19 cellular contexts compared by ENCODE assay signal in the genomic region with DNA sequence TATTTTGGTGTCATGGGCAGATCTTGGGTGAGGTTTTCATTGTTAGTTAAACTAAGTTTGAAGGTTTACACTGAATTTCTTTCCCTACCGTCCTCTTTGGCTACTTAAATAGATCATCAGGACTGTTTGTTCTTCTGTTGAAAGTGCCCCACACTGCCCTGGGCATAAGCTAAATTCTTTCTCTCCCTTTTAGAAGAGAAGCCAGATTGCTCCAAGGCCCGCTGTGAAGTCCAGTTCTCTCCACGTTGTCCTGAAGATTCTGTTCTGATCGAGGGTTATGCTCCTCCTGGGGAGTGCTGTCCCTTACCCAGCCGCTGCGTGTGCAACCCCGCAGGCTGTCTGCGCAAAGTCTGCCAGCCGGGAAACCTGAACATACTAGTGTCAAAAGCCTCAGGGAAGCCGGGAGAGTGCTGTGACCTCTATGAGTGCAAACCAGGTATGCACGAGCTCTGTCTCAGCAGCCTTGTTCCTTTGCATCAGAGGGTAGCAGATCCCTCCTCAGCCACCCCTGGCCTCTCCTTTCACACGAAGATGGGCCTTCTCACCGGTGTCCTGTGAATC.
A peak's percentile ranks its signal among the peaks of the same experiment; 100 is the strongest.
DNase-seq lines count a peak whose midpoint lies in the region; ATAC-seq and TF ChIP-seq lines count a peak whose summit lies in the region.
"Had no signal": no experiment of that assay in that cellular context is flagged by ENCODE, and none has a peak within 500 bp of the region (broad histone marks: within the 10 kb centered on the region; RNA-seq: fewer than 3 reads in every experiment).

No MANE protein-coding gene starts in this region.

- peak overlapping the region in 9 of 11 experiments; percentile 66 to 81 (median 76); a peak in 18 of 22 replicates for H3K9ac ChIP-seq in BLaER1 treated with 17β-estradiol and CSF1 and Interleukin-3, amounts not matched to agents 10 nM and 100 nM
- no peak overlapping the region for H3K9ac ChIP-seq in muscle layer of colon (ENCODE audit: low read length)

- DNase-seq in activated B cell treated with CpG ODN at 0.5 μM for 24 hours (no peak), NAMALWA (ENCODE audit: low spot score) (no peak), HCEC 1CT (no peak), HUDEP-2 (lab: John Stamatoyannopoulos, UW; ENCODE audit: unreplicated experiment in 76 of 76) (no peak)
- no peak for DNase-seq in stimulated activated naive B cell treated with anti-CD40 and anti-IgM and Interleukin-4, amounts not matched to agents 10 μg/mL and 1 μg/mL and 100 μg/mL, for 72 hours
- no peak for DNase-seq in stimulated activated CD4-positive, alpha-beta T cell treated with anti-CD3 and anti-CD28 coated beads, Interleukin-4, amount 100 ng/mL, for 1 hour
- DNase-seq: activated CD4-positive, CD25-positive, alpha-beta regulatory T cell; activated T-cell treated with anti-CD3 and anti-CD28 coated beads, Interleukin-2, amount 50 U/mL, for 72 hours; glutamatergic neuron; naive thymus-derived CD4-positive, alpha-beta T cell; NCI-H69; posterior cingulate gyrus had no signal

- peaks cover 9% of the 10 kb centered on the region for H3K4me1 Mint-ChIP-seq in activated B cell treated with CpG ODN at 0.5 μM for 24 hours
- H3K4me1 Mint-ChIP-seq in stimulated activated naive B cell treated with anti-CD40 and anti-IgM and Interleukin-4, amounts not matched to agents 10 μg/mL and 1 μg/mL and 100 μg/mL, for 72 hours: peaks cover 16 to 24% of the 10 kb centered on the region in 2 donors

- peak overlapping the region; percentile 60 to 87 (median 79) for H3K4me2 ChIP-seq in BLaER1 treated with 17β-estradiol and CSF1 and Interleukin-3, amounts not matched to agents 10 nM and 100 nM
- H3K4me2 ChIP-seq: smooth muscle cell had no signal

- intact Hi-C loops in activated B cell treated with CpG ODN at 0.5 μM for 24 hours (cut with micrococcal nuclease): no loop called here

- H3K27me3 ChIP-seq in BLaER1 treated with 17β-estradiol and CSF1 and Interleukin-3, amounts not matched to agents 10 nM and 100 nM: no peaks in the 10 kb centered on the region
- H3K27me3 ChIP-seq in muscle layer of colon (ENCODE audit: control insufficient read depth in 1 of 2, insufficient read depth in 2 of 2, low read length in 2 of 2): no peaks in the 10 kb centered on the region

- H3K9me3 Mint-ChIP-seq in activated B cell treated with CpG ODN at 0.5 μM for 24 hours: no peaks in the 10 kb centered on the region
- H3K9me3 Mint-ChIP-seq in stimulated activated naive B cell treated with anti-CD40 and anti-IgM and Interleukin-4, amounts not matched to agents 10 μg/mL and 1 μg/mL and 100 μg/mL, for 72 hours: no peaks in the 10 kb centered on the region
- H3K9me3 Mint-ChIP-seq: activated naive CD4-positive, alpha-beta T cell treated with anti-CD3 and anti-CD28 coated beads, Interleukin-2, amount 50 U/mL, for 24 hours; activated T-cell treated with anti-CD3 and anti-CD28 coated beads, Interleukin-2, amount 50 U/mL, for 72 hours; naive thymus-derived CD4-positive, alpha-beta T cell; type B pancreatic cell had no signal

- CTCF ChIA-PET in activated B cell treated with CpG ODN at 0.5 μM for 24 hours (lab: Charles Lee): no interaction called here

- peak overlapping the region in 2 of 10 experiments; percentile 8 to 11; a peak in 3 of 20 replicates for H3K4me3 ChIP-seq in BLaER1 treated with 17β-estradiol and CSF1 and Interleukin-3, amounts not matched to agents 10 nM and 100 nM
- H3K4me3 ChIP-seq in muscle layer of colon (ENCODE audit: low read depth in 1 of 2, low read length in 2 of 2): no peak overlapping the region
- H3K4me3 ChIP-seq: HAP-1, smooth muscle cell had no signal

- TF ChIP-seq CTCF in activated B cell treated with CpG ODN at 0.5 μM for 24 hours (IDR thresholded peaks at IDR 0.05): no peak

- no peak for ATAC-seq in activated B cell treated with CpG ODN at 0.5 μM for 24 hours (ENCODE audit: low read depth)
- ATAC-seq in stimulated activated naive B cell treated with anti-CD40 and anti-IgM and Interleukin-4, amounts not matched to agents 10 μg/mL and 1 μg/mL and 100 μg/mL, for 72 hours (replicated peaks): peak in 1 of 2 donors; percentile 16

- H3K4me1 ChIP-seq in BLaER1 treated with 17β-estradiol and CSF1 and Interleukin-3, amounts not matched to agents 10 nM and 100 nM: peaks cover 38 to 57% (median 46%) of the 10 kb centered on the region in 10 experiments
- peaks cover 23% of the 10 kb centered on the region for H3K4me1 ChIP-seq in muscle layer of colon (ENCODE audit: insufficient read depth, low read length)
- H3K4me1 ChIP-seq: HAP-1 had no signal

- H3K36me3 ChIP-seq in BLaER1 treated with 17β-estradiol and CSF1 and Interleukin-3, amounts not matched to agents 10 nM and 100 nM: peaks cover 7 to 54% (median 35%) of the 10 kb centered on the region in 11 experiments; a peak in 20 of 22 replicates
- peaks cover 27% of the 10 kb centered on the region for H3K36me3 ChIP-seq in muscle layer of colon (ENCODE audit: insufficient read depth, low read length)

- H3K9me3 ChIP-seq in BLaER1 treated with 17β-estradiol and CSF1 and Interleukin-3, amounts not matched to agents 10 nM and 100 nM (replicated peaks in 1 of 11): peaks cover 0 to 7% (median 0%) of the 10 kb centered on the region in 11 experiments; a peak in 2 of 22 replicates
- no peaks in the 10 kb centered on the region for H3K9me3 ChIP-seq in muscle layer of colon (ENCODE audit: low read length)
- H3K9me3 ChIP-seq: HAP-1 had no signal

- no peaks in the 10 kb centered on the region for H3K36me3 Mint-ChIP-seq in activated B cell treated with CpG ODN at 0.5 μM for 24 hours (ENCODE audit: low read depth)
- H3K36me3 Mint-ChIP-seq in stimulated activated naive B cell treated with anti-CD40 and anti-IgM and Interleukin-4, amounts not matched to agents 10 μg/mL and 1 μg/mL and 100 μg/mL, for 72 hours: peaks cover 11 to 20% of the 10 kb centered on the region in 2 donors

- peak overlapping the region; percentile 6 to 98 (median 92); a peak in 21 of 22 replicates for H3K27ac ChIP-seq in BLaER1 treated with 17β-estradiol and CSF1 and Interleukin-3, amounts not matched to agents 10 nM and 100 nM
- peak overlapping the region; percentile 18 for H3K27ac ChIP-seq in muscle layer of colon (ENCODE audit: low read depth, low read length)
- H3K27ac ChIP-seq: epithelial cell of prostate had no signal

- H3K27ac Mint-ChIP-seq in activated B cell treated with CpG ODN at 0.5 μM for 24 hours: no peak overlapping the region
- H3K27ac Mint-ChIP-seq in stimulated activated naive B cell treated with anti-CD40 and anti-IgM and Interleukin-4, amounts not matched to agents 10 μg/mL and 1 μg/mL and 100 μg/mL, for 72 hours: peak overlapping the region; percentile 78
- H3K27ac Mint-ChIP-seq: activated naive CD4-positive, alpha-beta T cell treated with anti-CD3 and anti-CD28 coated beads, Interleukin-2, amount 50 U/mL, for 24 hours; activated T-cell treated with anti-CD3 and anti-CD28 coated beads, Interleukin-2, amount 50 U/mL, for 72 hours; naive thymus-derived CD4-positive, alpha-beta T cell; type B pancreatic cell had no signal

- H3K4me3 Mint-ChIP-seq in activated B cell treated with CpG ODN at 0.5 μM for 24 hours: peak overlapping the region; percentile 65
- H3K4me3 Mint-ChIP-seq in stimulated activated naive B cell treated with anti-CD40 and anti-IgM and Interleukin-4, amounts not matched to agents 10 μg/mL and 1 μg/mL and 100 μg/mL, for 72 hours: peak overlapping the region in 1 of 2 donors; percentile 65
- H3K4me3 Mint-ChIP-seq: activated naive CD4-positive, alpha-beta T cell treated with anti-CD3 and anti-CD28 coated beads, Interleukin-2, amount 50 U/mL, for 24 hours; type B pancreatic cell had no signal

- peaks cover 10% of the 10 kb centered on the region for H3K27me3 Mint-ChIP-seq in activated B cell treated with CpG ODN at 0.5 μM for 24 hours
- H3K27me3 Mint-ChIP-seq in stimulated activated naive B cell treated with anti-CD40 and anti-IgM and Interleukin-4, amounts not matched to agents 10 μg/mL and 1 μg/mL and 100 μg/mL, for 72 hours: no peaks in the 10 kb centered on the region
- H3K27me3 Mint-ChIP-seq: type B pancreatic cell had no signal

- POLR2A ChIA-PET in activated B cell treated with CpG ODN at 0.5 μM for 24 hours (lab: Charles Lee): no interaction called here

- H4K20me1 ChIP-seq in BLaER1 treated with 17β-estradiol and CSF1 and Interleukin-3, amounts not matched to agents 10 nM and 100 nM: no peaks in the 10 kb centered on the region
